8 cellular contexts compared by ENCODE assay signal in the genomic region with DNA sequence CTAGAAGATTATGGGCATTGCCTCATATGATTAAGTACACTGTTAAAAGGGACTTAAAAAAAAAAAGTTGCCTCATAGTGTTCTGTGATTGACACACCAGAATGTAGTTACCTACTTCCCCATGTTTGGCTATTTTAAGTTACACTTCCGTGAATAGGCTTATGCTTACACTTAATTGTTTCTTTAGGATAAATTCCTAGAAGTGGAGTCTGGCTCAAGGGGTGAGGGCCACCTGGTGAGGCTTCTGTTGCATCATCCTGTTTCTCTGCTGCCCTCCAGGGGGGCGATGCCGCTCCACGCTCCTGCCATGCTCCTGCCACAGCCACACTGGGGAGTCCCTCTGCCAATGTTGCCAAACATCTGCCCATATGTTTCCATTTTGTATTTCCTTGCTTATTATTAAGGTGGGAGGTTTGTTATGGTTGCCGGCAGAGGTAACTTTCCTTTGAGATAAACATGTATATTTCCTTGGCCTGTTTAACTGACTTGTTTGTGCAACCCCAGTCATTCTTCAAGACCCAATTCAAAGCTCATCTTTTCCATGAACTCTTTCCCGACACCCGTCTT.
DNase-seq lines count a peak whose midpoint lies in the region; TF ChIP-seq lines count a peak whose summit lies in the region.

No MANE protein-coding gene starts in this region.

- peaks cover 49% of the 10 kb centered on the region for H3K4me1 ChIP-seq in hepatocyte (ENCODE audit: insufficient read depth)

- H3K4me3 ChIP-seq in SK-N-MC (0 out of 2 replicates have a peak overlapping the region, but pooled peaks have one; percentile 7), hepatocyte (no peak overlapping the region)

- no peaks in the 10 kb centered on the region for H3K27me3 ChIP-seq in hepatocyte

- peak overlapping the region; percentile 8 for H3K27ac ChIP-seq in SK-N-MC
- H3K27ac ChIP-seq in hepatocyte, result peak overlapping the region; percentile 82

- no peak for TF ChIP-seq CTCF in hepatocyte (IDR thresholded peaks at IDR 0.05; ENCODE audit: poor library complexity)

- no peaks in the 10 kb centered on the region for H3K9me3 ChIP-seq in SK-N-MC (ENCODE audit: low read depth, low read length)
- no peaks in the 10 kb centered on the region for H3K9me3 ChIP-seq in hepatocyte (ENCODE audit: low read depth)

- no peaks in the 10 kb centered on the region for H4K20me1 ChIP-seq in hepatocyte (ENCODE audit: insufficient read depth, poor library complexity, severe bottlenecking)

- H3K36me3 ChIP-seq in SK-N-MC (ENCODE audit: insufficient read depth, low read length), result no peaks in the 10 kb centered on the region
- H3K36me3 ChIP-seq in hepatocyte (replicated peaks; ENCODE audit: insufficient read depth, low read depth), result no peaks in the 10 kb centered on the region

- 74% methylated on average over 7 of the region's 7 CpGs for WGBS in hepatocyte (ENCODE audit: low lambda C conversion rate, missing lambda C conversion rate)

- no peak overlapping the region for H3K4me2 ChIP-seq in hepatocyte

- H3K9ac ChIP-seq in SK-N-MC (ENCODE audit: insufficient read length), result no peak overlapping the region

- DNase-seq in AML-193 (lab: John Stamatoyannopoulos, UW), result peak; percentile 98
- DNase-seq in H4 (ENCODE audit: low spot score), result peak; percentile 88
- no peak for DNase-seq in SK-N-MC (ENCODE audit: low read depth, low spot score)
- DNase-seq in hepatocyte (ENCODE audit: low spot score), result no peak
- no peak for DNase-seq in SW480 (ENCODE audit: low spot score)
- DNase-seq in stimulated activated CD4-positive, alpha-beta T cell treated with anti-CD3 and anti-CD28 coated beads, Interleukin-15, amount 100 ng/mL, for 24 hours, result no peak
- no peak for DNase-seq in central memory CD4-positive, alpha-beta T cell
- no peak for DNase-seq in HuH-7.5 (ENCODE audit: low spot score)

- H2AFZ ChIP-seq in hepatocyte, result no peak overlapping the region

- no peaks in the 10 kb centered on the region for H3K9me2 ChIP-seq in hepatocyte (replicated peaks; ENCODE audit: insufficient read depth)

- H3K79me2 ChIP-seq in hepatocyte, result peaks cover 81% of the 10 kb centered on the region

Comparison
In these comparisons a context has a peak if more than half of its experiments do, and no peak if none do; other contexts are left out.
1. DNase-seq: peak in AML-193 (2 of 2) and H4 (single experiment); none in SK-N-MC (single experiment), hepatocyte (single experiment), SW480 (single experiment), stimulated activated CD4-positive, alpha-beta T cell treated with anti-CD3 and anti-CD28 coated beads, Interleukin-15, amount 100 ng/mL, for 24 hours (single experiment), central memory CD4-positive, alpha-beta T cell (single experiment) and HuH-7.5 (single experiment).